Comparison of ENCODE assay signal across 7 cellular contexts in genomic region chr1:234970731-234971476, GRCh38.
A peak's percentile ranks its signal among the peaks of the same experiment; 100 is the strongest.
DNase-seq lines count a peak whose midpoint lies in the region; ATAC-seq lines count a peak whose summit lies in the region.

No MANE protein-coding gene starts in this region.

- peak overlapping the region; percentile 58 for H3K27ac Mint-ChIP-seq in activated CD4-positive, alpha-beta memory T cell treated with anti-CD3 and anti-CD28 coated beads, Interleukin-2, amount 10 ng/mL, durations not matched to agents 7 days and 5 days
- peak overlapping the region; percentile 93 to 98 for H3K27ac Mint-ChIP-seq in natural killer cell treated with Interleukin-12 subunit alpha and Interleukin-12 subunit beta and Interleukin-15 and Interleukin-18, amount 100 ng/mL, for 72 hours

- H3K4me3 Mint-ChIP-seq in activated CD4-positive, alpha-beta memory T cell treated with anti-CD3 and anti-CD28 coated beads, Interleukin-2, amount 10 ng/mL, durations not matched to agents 7 days and 5 days = peak overlapping the region; percentile 16
- peak overlapping the region; percentile 61 for H3K4me3 Mint-ChIP-seq in natural killer cell treated with Interleukin-12 subunit alpha and Interleukin-12 subunit beta and Interleukin-15 and Interleukin-18, amount 100 ng/mL, for 72 hours

- DNase-seq in KBM-7 = peak; percentile 71
- peak; percentile 47 for DNase-seq in activated CD4-positive, alpha-beta memory T cell treated with anti-CD3 and anti-CD28 coated beads, Interleukin-2, amount 10 ng/mL, durations not matched to agents 7 days and 5 days
- peak; percentile 98 for DNase-seq in fibroblast of peridontal ligament (ENCODE audit: extremely low read depth)
- DNase-seq in natural killer cell treated with Interleukin-12 subunit alpha and Interleukin-12 subunit beta and Interleukin-15 and Interleukin-18, amount 100 ng/mL, for 72 hours (ENCODE audit: low spot score) = no peak
- no peak for DNase-seq in NOMO-1 treated with dmso at 0.1 percent for 144 hours (lab: John Stamatoyannopoulos, UW; ENCODE audit: unreplicated experiment)

- in situ Hi-C loops in KBM-7 (cut with MboI; ENCODE audit: low pct_unique_long_range_greater_than_20kb, low sequenced_read_pairs) = loop anchor here (25.0 kb wide), 2 partner anchors 234 to 359 kb away; partner anchors contain the start of gene IRF2BP2

- peaks cover 68% of the 10 kb centered on the region for H3K4me1 Mint-ChIP-seq in activated CD4-positive, alpha-beta memory T cell treated with anti-CD3 and anti-CD28 coated beads, Interleukin-2, amount 10 ng/mL, durations not matched to agents 7 days and 5 days
- peaks cover 69 to 70% of the 10 kb centered on the region in 2 donors for H3K4me1 Mint-ChIP-seq in natural killer cell treated with Interleukin-12 subunit alpha and Interleukin-12 subunit beta and Interleukin-15 and Interleukin-18, amount 100 ng/mL, for 72 hours (ENCODE audit: low read depth in 2 of 2)

- H3K36me3 Mint-ChIP-seq in activated CD4-positive, alpha-beta memory T cell treated with anti-CD3 and anti-CD28 coated beads, Interleukin-2, amount 10 ng/mL, durations not matched to agents 7 days and 5 days (ENCODE audit: low read depth) = peaks cover 8% of the 10 kb centered on the region
- peaks cover 8% of the 10 kb centered on the region for H3K36me3 Mint-ChIP-seq in natural killer cell treated with Interleukin-12 subunit alpha and Interleukin-12 subunit beta and Interleukin-15 and Interleukin-18, amount 100 ng/mL, for 72 hours

- POLR2A ChIA-PET in activated CD4-positive, alpha-beta memory T cell treated with anti-CD3 and anti-CD28 coated beads, Interleukin-2, amount 10 ng/mL, durations not matched to agents 7 days and 5 days (lab: Charles Lee) = interaction anchor here (1.0 to 3.3 kb wide), 12 partner anchors 8 to 370 kb away, joined by 3 to 25 read pairs (median 6); no protein-coding TSS in a partner anchor

- H3K9me3 Mint-ChIP-seq in activated CD4-positive, alpha-beta memory T cell treated with anti-CD3 and anti-CD28 coated beads, Interleukin-2, amount 10 ng/mL, durations not matched to agents 7 days and 5 days = no peaks in the 10 kb centered on the region
- peaks cover 6% of the 10 kb centered on the region for H3K9me3 Mint-ChIP-seq in natural killer cell treated with Interleukin-12 subunit alpha and Interleukin-12 subunit beta and Interleukin-15 and Interleukin-18, amount 100 ng/mL, for 72 hours

- ATAC-seq in GM18511 (IDR thresholded peaks at IDR 0.05; ENCODE audit: unreplicated experiment) (peak; percentile 39), HG02840 (IDR thresholded peaks at IDR 0.05; ENCODE audit: low FRiP score, unreplicated experiment) (no peak)
- ATAC-seq in natural killer cell treated with Interleukin-12 subunit alpha and Interleukin-12 subunit beta and Interleukin-15 and Interleukin-18, amount 100 ng/mL, for 72 hours = peak; percentile 62 to 67

- H3K27me3 Mint-ChIP-seq in activated CD4-positive, alpha-beta memory T cell treated with anti-CD3 and anti-CD28 coated beads, Interleukin-2, amount 10 ng/mL, durations not matched to agents 7 days and 5 days = no peaks in the 10 kb centered on the region
- H3K27me3 Mint-ChIP-seq in natural killer cell treated with Interleukin-12 subunit alpha and Interleukin-12 subunit beta and Interleukin-15 and Interleukin-18, amount 100 ng/mL, for 72 hours = no peaks in the 10 kb centered on the region

- CTCF ChIA-PET in activated CD4-positive, alpha-beta memory T cell treated with anti-CD3 and anti-CD28 coated beads, Interleukin-2, amount 10 ng/mL, durations not matched to agents 7 days and 5 days (lab: Charles Lee) = interaction anchor here (1.7 kb wide), 1 partner anchor 9 kb away, joined by 3 read pairs; no protein-coding TSS in a partner anchor

Comparison
In these comparisons a context has a peak if more than half of its experiments do, and no peak if none do; other contexts are left out.
1. DNase-seq: peak in KBM-7 (single experiment), activated CD4-positive, alpha-beta memory T cell treated with anti-CD3 and anti-CD28 coated beads, Interleukin-2, amount 10 ng/mL, durations not matched to agents 7 days and 5 days (single experiment) and fibroblast of peridontal ligament (single experiment); none in natural killer cell treated with Interleukin-12 subunit alpha and Interleukin-12 subunit beta and Interleukin-15 and Interleukin-18, amount 100 ng/mL, for 72 hours (single experiment) and NOMO-1 treated with dmso at 0.1 percent for 144 hours (single experiment).